Comparison of ENCODE assay signal across 24 cellular contexts in the genomic region with DNA sequence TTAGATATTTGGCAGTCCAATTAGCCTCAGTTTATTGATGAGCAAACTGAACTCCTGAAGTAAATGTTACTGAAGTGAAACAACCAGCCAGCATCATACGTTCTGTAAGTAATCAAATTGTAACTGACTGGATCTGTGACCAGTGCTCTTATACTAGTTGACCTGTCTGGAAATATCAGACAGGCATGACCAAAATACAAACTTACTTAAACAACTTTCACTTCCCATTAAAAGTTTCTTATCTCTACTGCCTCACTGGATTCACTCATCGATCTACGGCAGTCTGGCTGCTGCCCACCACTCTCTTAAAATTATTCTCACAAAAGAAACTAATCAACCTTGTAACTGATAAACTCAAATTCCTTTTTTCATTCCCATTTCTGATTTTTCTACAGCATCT. TPM values are rescaled to one million over a fixed set of nuclear protein-coding genes. Genes with fewer than 3 reads are reported as not detected.
DNase-seq lines count a peak whose midpoint lies in the region; ATAC-seq and TF ChIP-seq lines count a peak whose summit lies in the region.
"Had no signal": no experiment of that assay in that cellular context is flagged by ENCODE, and none has a peak within 500 bp of the region (broad histone marks: within the 10 kb centered on the region; RNA-seq: fewer than 3 reads in every experiment).

No MANE protein-coding gene starts in this region.

- no peaks in the 10 kb centered on the region for H3K4me1 ChIP-seq in gastroesophageal sphincter
- H3K4me1 ChIP-seq: tibial nerve had no signal

- H3K27me3 ChIP-seq in gastroesophageal sphincter (no peaks in the 10 kb centered on the region), WERI-Rb-1 (ENCODE audit: insufficient read depth, low read depth, severe bottlenecking) (no peaks in the 10 kb centered on the region)
- H3K27me3 ChIP-seq: tibial nerve had no signal

- TF ChIP-seq CTCF in gastroesophageal sphincter (IDR thresholded peaks at IDR 0.05), result no peak
- TF ChIP-seq CTCF in WERI-Rb-1 (IDR thresholded peaks at IDR 0.05; ENCODE audit: low read depth, low read length), result no peak

- no peak for TF ChIP-seq EP300 in gastroesophageal sphincter (IDR thresholded peaks at IDR 0.05)

- TF ChIP-seq POLR2A in gastroesophageal sphincter (IDR thresholded peaks at IDR 0.05), result no peak

- no peaks in the 10 kb centered on the region for H3K36me3 ChIP-seq in gastroesophageal sphincter
- no peaks in the 10 kb centered on the region for H3K36me3 ChIP-seq in WERI-Rb-1
- H3K36me3 ChIP-seq: tibial nerve had no signal

- H3K27ac ChIP-seq in gastroesophageal sphincter (no peak overlapping the region), WERI-Rb-1 (no peak overlapping the region)
- H3K27ac ChIP-seq: tibial nerve had no signal

- WGBS in gastroesophageal sphincter (ENCODE audit: low coverage in 1 of 2), 2 donors, result 71 to 73% methylated on average over 3 of the region's 3 CpGs

- H3K9me3 ChIP-seq in gastroesophageal sphincter (no peaks in the 10 kb centered on the region), WERI-Rb-1 (ENCODE audit: severe bottlenecking) (no peaks in the 10 kb centered on the region)
- H3K9me3 ChIP-seq: tibial nerve had no signal

- H3K4me3 ChIP-seq in gastroesophageal sphincter (no peak overlapping the region), WERI-Rb-1 (ENCODE audit: low read depth, low read length) (no peak overlapping the region)
- H3K4me3 ChIP-seq: tibial nerve had no signal

- ATAC-seq in GM18508 (IDR thresholded peaks at IDR 0.05; ENCODE audit: insufficient read depth, unreplicated experiment) (peak; percentile 60), GM19463 (IDR thresholded peaks at IDR 0.05; ENCODE audit: unreplicated experiment) (peak; percentile 76), HG02852 (IDR thresholded peaks at IDR 0.05; ENCODE audit: unreplicated experiment) (peak; percentile 55), HG03565 (IDR thresholded peaks at IDR 0.05; ENCODE audit: unreplicated experiment) (peak; percentile 92), HG03095 (IDR thresholded peaks at IDR 0.05; ENCODE audit: unreplicated experiment) (no peak), gastroesophageal sphincter (no peak)
- ATAC-seq: esophagus mucosa, left cardiac atrium, Panc1, WTC11 had no signal

- no peak for DNase-seq in NK-92 (lab: John Stamatoyannopoulos, UW; ENCODE audit: unreplicated experiment)
- no peak for DNase-seq in WERI-Rb-1
- DNase-seq: activated CD4-positive, alpha-beta T cell treated with anti-CD3 and anti-CD28 coated beads, Interleukin-2, amount 50 U/mL, for 48 hours; activated naive CD4-positive, alpha-beta T cell; amygdala; GOT3; left cardiac atrium; midbrain; NCI-H146; NCI-H2171 treated with DMSO at 0.1 percent for 48 hours; NCI-H774; nephron progenitor cell; posterior cingulate gyrus; T-helper 2 cell had no signal

RNA-seq across cellular contexts. Expression of a gene that starts 56.4 kb away (rescaled TPM):
- total RNA-seq in gastroesophageal sphincter, result 10 to 100 TPM in 3 of 4 donors, 1 to 10 TPM in 1; 6.9 to 15.9 (median 11.7) TPM

RNA-seq across cellular contexts. Expression of a gene that starts 56.6 kb away (rescaled TPM):
- total RNA-seq in gastroesophageal sphincter, result 10 to 100 TPM; 23.6 to 37.4 (median 31.2) TPM

Comparison
In these comparisons a context has a peak if more than half of its experiments do, and no peak if none do; other contexts are left out.
1. ATAC-seq: peak in GM18508 (single experiment), GM19463 (single experiment), HG02852 (single experiment) and HG03565 (single experiment); none in HG03095 (single experiment) and gastroesophageal sphincter (single experiment).